Comparison of ENCODE assay signal across 13 cellular contexts in genomic region chr12:25495336-25496097, GRCh38. TPM values are rescaled to one million over a fixed set of nuclear protein-coding genes. Genes with fewer than 3 reads are reported as not detected.
A peak's percentile ranks its signal among the peaks of the same experiment; 100 is the strongest.
DNase-seq lines count a peak whose midpoint lies in the region; FAIRE-seq and TF ChIP-seq lines count a peak whose summit lies in the region.
"Had no signal": no experiment of that assay in that cellular context is flagged by ENCODE, and none has a peak within 500 bp of the region (broad histone marks: within the 10 kb centered on the region; RNA-seq: fewer than 3 reads in every experiment).

No MANE protein-coding gene starts in this region.

- H3K9ac ChIP-seq in endodermal cell (ENCODE audit: extremely low read depth, low read length, poor library complexity, severe bottlenecking), result no peak overlapping the region

- CTCF ChIA-PET in CD8-positive, alpha-beta memory T cell (lab: Charles Lee), result no interaction called here

- POLR2A ChIA-PET in CD8-positive, alpha-beta memory T cell (lab: Charles Lee), result no interaction called here

- 63 to 90% methylated on average over 1 of the region's 1 CpG for WGBS in endodermal cell (ENCODE audit: insufficient coverage in 1 of 2, insufficient read length in 1 of 2), 2 experiments

- no peak for FAIRE-seq in frontal cortex (lab: Jason Lieb, UNC)

- H3K27me3 Mint-ChIP-seq in endodermal cell (ENCODE audit: insufficient read depth), result no peaks in the 10 kb centered on the region
- no peaks in the 10 kb centered on the region for H3K27me3 Mint-ChIP-seq in nephron (ENCODE audit: low read depth)
- peaks cover 2 to 24% of the 10 kb centered on the region in 2 donors for H3K27me3 Mint-ChIP-seq in CD8-positive, alpha-beta memory T cell

- peak overlapping the region; percentile 33 for H3K4me3 ChIP-seq in endodermal cell (ENCODE audit: low read length)
- no peak overlapping the region for H3K4me3 ChIP-seq in CD8-positive, alpha-beta memory T cell (ENCODE audit: low read length)
- H3K4me3 ChIP-seq: HAP-1, skin epidermis had no signal

- H3K4me1 Mint-ChIP-seq in endodermal cell (peaks cover 40% of the 10 kb centered on the region), nephron (peaks cover 23% of the 10 kb centered on the region)
- peaks cover 3 to 9% (median 8%) of the 10 kb centered on the region in 3 donors for H3K4me1 Mint-ChIP-seq in CD8-positive, alpha-beta memory T cell

- H3K4me1 ChIP-seq in endodermal cell (ENCODE audit: control insufficient read depth, insufficient read depth, low read length), result peaks cover 2% of the 10 kb centered on the region
- H3K4me1 ChIP-seq in CD8-positive, alpha-beta memory T cell (ENCODE audit: insufficient read depth, low read length), result no peaks in the 10 kb centered on the region

- H3K9me3 Mint-ChIP-seq in endodermal cell, result peaks cover 61% of the 10 kb centered on the region
- H3K9me3 Mint-ChIP-seq in nephron, result no peaks in the 10 kb centered on the region
- peaks cover 0 to 2% (median 0%) of the 10 kb centered on the region in 5 donors for H3K9me3 Mint-ChIP-seq in CD8-positive, alpha-beta memory T cell

- H3K27ac ChIP-seq in endodermal cell (ENCODE audit: low read depth, low read length), result no peak overlapping the region
- H3K27ac ChIP-seq in CD8-positive, alpha-beta memory T cell (ENCODE audit: low read depth, low read length), result no peak overlapping the region
- H3K27ac ChIP-seq in substantia nigra (ENCODE audit: low read depth, low read length, poor library complexity, severe bottlenecking), result no peak overlapping the region
- H3K27ac ChIP-seq: skin epidermis had no signal

- H3K27ac Mint-ChIP-seq in endodermal cell (no peak overlapping the region), nephron (peak overlapping the region; percentile 86 to 93 (median 91))
- peak overlapping the region in 1 of 8 donors; percentile 51 for H3K27ac Mint-ChIP-seq in CD8-positive, alpha-beta memory T cell

- H3K36me3 Mint-ChIP-seq in endodermal cell (ENCODE audit: low read depth) (peaks cover 75% of the 10 kb centered on the region), nephron (ENCODE audit: low read depth) (no peaks in the 10 kb centered on the region)
- H3K36me3 Mint-ChIP-seq in CD8-positive, alpha-beta memory T cell, result no peaks in the 10 kb centered on the region

- peak; percentile 77 for DNase-seq in Daoy (ENCODE audit: low read depth)
- peak; percentile 90 for DNase-seq in NCI-H226
- peak; percentile 58 for DNase-seq in endodermal cell
- no peak for DNase-seq in CD8-positive, alpha-beta memory T cell
- DNase-seq in frontal cortex (ENCODE audit: low spot score in 2 of 2), result no peak
- no peak for DNase-seq in substantia nigra (lab: John Stamatoyannopoulos, UW)
- no peak for DNase-seq in NCI-H1694 treated with DMSO at 0.1 percent for 48 hours (lab: John Stamatoyannopoulos, UW)
- DNase-seq: activated CD4-positive, alpha-beta T cell treated with anti-CD3 and anti-CD28 coated beads for 1 hour; DND-41 had no signal

- TF ChIP-seq CTCF in endodermal cell (conservative IDR thresholded peaks at IDR 0.05) (no peak), nephron (IDR thresholded peaks at IDR 0.05; ENCODE audit: unreplicated experiment in 3 of 3) (no peak)

- H3K4me3 Mint-ChIP-seq in endodermal cell, result no peak overlapping the region
- H3K4me3 Mint-ChIP-seq in nephron, result no peak overlapping the region
- H3K4me3 Mint-ChIP-seq in CD8-positive, alpha-beta memory T cell, result no peak overlapping the region

- peaks cover 77% of the 10 kb centered on the region for H3K36me3 ChIP-seq in endodermal cell (ENCODE audit: control insufficient read depth, insufficient read depth, low read length)
- no peaks in the 10 kb centered on the region for H3K36me3 ChIP-seq in CD8-positive, alpha-beta memory T cell (ENCODE audit: insufficient read depth, low read length)
- H3K36me3 ChIP-seq: HAP-1 had no signal

- H3K27me3 ChIP-seq in endodermal cell (ENCODE audit: control insufficient read depth, insufficient read depth, low read length, poor library complexity, severe bottlenecking), result no peaks in the 10 kb centered on the region
- H3K27me3 ChIP-seq in CD8-positive, alpha-beta memory T cell (ENCODE audit: insufficient read depth, low read length, poor library complexity, severe bottlenecking), result no peaks in the 10 kb centered on the region

- peaks cover 80% of the 10 kb centered on the region for H3K9me3 ChIP-seq in endodermal cell (ENCODE audit: control insufficient read depth, low read length)
- H3K9me3 ChIP-seq in CD8-positive, alpha-beta memory T cell (ENCODE audit: low read length), result no peaks in the 10 kb centered on the region
- H3K9me3 ChIP-seq: HAP-1 had no signal

RNA-seq across cellular contexts. Expression of gene LMNTD1, which starts 57.6 kb away (rescaled TPM):
- total RNA-seq in Daoy (2014; rRNA removed; shearing (Covaris generic)), result 0.57 TPM in 1 of 2 replicates, not detected in the other
- 10 to 100 TPM; 36.9 to 54.7 TPM for total RNA-seq in endodermal cell
- 6.9 TPM for polyA plus RNA-seq in endodermal cell (2013, experiment 1 of 2)
- polyA plus RNA-seq in endodermal cell (2013, experiment 2 of 2), result 9.1 TPM
- not detected for total RNA-seq in CD8-positive, alpha-beta memory T cell
- not detected for polyA plus RNA-seq in CD8-positive, alpha-beta memory T cell
- total RNA-seq in frontal cortex, result 1.2 TPM
- polyA plus RNA-seq: esophagus had no signal

Comparison
In these comparisons a context has a peak if more than half of its experiments do, and no peak if none do; other contexts are left out.
1. DNase-seq: peak in Daoy (single experiment), NCI-H226 (single experiment) and endodermal cell (single experiment); none in CD8-positive, alpha-beta memory T cell (0 of 5), frontal cortex (0 of 2), substantia nigra (0 of 49) and NCI-H1694 treated with DMSO at 0.1 percent for 48 hours (single experiment).
2. RNA of gene LMNTD1, which starts 57.6 kb away (total RNA-seq): 36.9 to 54.7 TPM in endodermal cell; 1.2 TPM in frontal cortex (single experiment), 0.57 TPM in Daoy and not detected in CD8-positive, alpha-beta memory T cell; every median in the first group is over 10 times any median in the second.